1 cellular context compared by ENCODE assay signal in the genomic region with DNA sequence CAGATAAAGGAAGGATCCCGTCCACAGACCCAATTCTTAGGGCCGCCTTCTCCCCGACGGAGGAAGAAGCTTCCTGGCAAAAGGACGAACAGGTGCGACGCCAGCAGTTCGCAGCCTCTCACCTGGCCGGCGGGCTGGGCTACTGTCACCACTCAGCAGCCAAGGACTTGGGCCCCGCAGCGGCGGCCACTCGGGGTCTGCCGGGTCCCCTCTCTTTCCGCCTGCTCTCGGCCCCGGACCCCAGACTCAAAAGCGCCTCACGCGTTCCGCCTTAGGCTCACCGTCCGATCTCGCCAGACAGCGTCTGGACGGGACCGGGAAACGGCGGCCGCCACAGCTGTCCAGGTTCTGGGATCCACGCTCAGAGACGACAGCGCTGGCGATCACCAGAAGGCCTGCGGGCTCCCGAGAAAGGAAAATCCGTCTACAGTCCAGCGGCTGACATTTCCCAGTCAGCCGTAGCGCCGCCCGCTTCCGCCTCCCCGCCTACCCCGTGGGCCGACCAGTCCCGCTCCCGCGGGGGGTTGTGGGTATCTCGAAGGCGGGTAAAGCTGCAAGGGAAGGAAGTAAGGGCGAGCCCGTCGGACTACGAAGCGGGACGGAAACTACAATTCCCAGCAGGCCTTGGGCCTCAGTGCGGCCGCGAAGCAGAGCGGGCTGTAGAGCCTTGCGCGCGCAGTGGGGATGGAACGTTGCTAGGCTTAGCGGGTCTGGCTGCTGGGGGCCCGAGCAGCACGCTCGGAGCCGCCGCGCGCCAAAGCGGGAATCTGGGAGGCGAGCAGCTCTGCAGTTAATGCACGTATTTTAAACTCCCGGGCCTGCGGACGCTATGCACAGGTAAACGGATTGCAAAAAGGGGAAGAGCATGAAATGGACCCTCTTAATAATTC.
TF ChIP-seq lines count a peak whose summit lies in the region.

LMBRD2 (minus strand) TSS at position 454 of the 890 bp plus-strand sequence. CDS start 8,538 bp downstream, outside the sequence.
SKP2 (plus strand) TSS at position 678 of the 890 bp plus-strand sequence; CDS start at position 830, 152 bp downstream.

TF ChIP-seq in K562, 482 proteins besides CTCF, POLR2A, EP300 and RAD21 (continued from another document and continues in another):
- TF ChIP-seq, protein P1, sequence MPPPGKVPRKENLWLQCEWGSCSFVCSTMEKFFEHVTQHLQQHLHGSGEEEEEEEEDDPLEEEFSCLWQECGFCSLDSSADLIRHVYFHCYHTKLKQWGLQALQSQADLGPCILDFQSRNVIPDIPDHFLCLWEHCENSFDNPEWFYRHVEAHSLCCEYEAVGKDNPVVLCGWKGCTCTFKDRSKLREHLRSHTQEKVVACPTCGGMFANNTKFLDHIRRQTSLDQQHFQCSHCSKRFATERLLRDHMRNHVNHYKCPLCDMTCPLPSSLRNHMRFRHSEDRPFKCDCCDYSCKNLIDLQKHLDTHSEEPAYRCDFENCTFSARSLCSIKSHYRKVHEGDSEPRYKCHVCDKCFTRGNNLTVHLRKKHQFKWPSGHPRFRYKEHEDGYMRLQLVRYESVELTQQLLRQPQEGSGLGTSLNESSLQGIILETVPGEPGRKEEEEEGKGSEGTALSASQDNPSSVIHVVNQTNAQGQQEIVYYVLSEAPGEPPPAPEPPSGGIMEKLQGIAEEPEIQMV (tag; conservative IDR thresholded peaks at IDR 0.05; ENCODE audit: low read depth), result no peak
- no peak for TF ChIP-seq NR3C1 (CRISPR knock-in tag; IDR thresholded peaks at IDR 0.05)
- TF ChIP-seq FOXK2 (conservative IDR thresholded peaks at IDR 0.05 in 1 of 2, IDR thresholded peaks at IDR 0.05 in 1 of 2; ENCODE audit: low read depth in 2 of 2), result peak; percentile 58 to 67; a peak in 3 of 4 replicates
- TF ChIP-seq, protein P2, sequence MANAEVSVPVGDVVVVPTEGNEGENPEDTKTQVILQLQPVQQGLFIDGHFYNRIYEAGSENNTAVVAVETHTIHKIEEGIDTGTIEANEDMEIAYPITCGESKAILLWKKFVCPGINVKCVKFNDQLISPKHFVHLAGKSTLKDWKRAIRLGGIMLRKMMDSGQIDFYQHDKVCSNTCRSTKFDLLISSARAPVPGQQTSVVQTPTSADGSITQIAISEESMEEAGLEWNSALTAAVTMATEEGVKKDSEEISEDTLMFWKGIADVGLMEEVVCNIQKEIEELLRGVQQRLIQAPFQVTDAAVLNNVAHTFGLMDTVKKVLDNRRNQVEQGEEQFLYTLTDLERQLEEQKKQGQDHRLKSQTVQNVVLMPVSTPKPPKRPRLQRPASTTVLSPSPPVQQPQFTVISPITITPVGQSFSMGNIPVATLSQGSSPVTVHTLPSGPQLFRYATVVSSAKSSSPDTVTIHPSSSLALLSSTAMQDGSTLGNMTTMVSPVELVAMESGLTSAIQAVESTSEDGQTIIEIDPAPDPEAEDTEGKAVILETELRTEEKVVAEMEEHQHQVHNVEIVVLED (CRISPR knock-in tag; IDR thresholded peaks at IDR 0.05), result peak; percentile 74
- peak; percentile 95 for TF ChIP-seq ELF1 (tag; IDR thresholded peaks at IDR 0.05)
- TF ChIP-seq, protein P3, sequence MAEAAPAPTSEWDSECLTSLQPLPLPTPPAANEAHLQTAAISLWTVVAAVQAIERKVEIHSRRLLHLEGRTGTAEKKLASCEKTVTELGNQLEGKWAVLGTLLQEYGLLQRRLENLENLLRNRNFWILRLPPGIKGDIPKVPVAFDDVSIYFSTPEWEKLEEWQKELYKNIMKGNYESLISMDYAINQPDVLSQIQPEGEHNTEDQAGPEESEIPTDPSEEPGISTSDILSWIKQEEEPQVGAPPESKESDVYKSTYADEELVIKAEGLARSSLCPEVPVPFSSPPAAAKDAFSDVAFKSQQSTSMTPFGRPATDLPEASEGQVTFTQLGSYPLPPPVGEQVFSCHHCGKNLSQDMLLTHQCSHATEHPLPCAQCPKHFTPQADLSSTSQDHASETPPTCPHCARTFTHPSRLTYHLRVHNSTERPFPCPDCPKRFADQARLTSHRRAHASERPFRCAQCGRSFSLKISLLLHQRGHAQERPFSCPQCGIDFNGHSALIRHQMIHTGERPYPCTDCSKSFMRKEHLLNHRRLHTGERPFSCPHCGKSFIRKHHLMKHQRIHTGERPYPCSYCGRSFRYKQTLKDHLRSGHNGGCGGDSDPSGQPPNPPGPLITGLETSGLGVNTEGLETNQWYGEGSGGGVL (CRISPR knock-in tag; IDR thresholded peaks at IDR 0.05), result no peak
- no peak for TF ChIP-seq ZNF232 (CRISPR knock-in tag; IDR thresholded peaks at IDR 0.05)
- no peak for TF ChIP-seq ZNF512 (tag; IDR thresholded peaks at IDR 0.05)
- no peak for TF ChIP-seq MYNN (IDR thresholded peaks at IDR 0.05)
- no peak for TF ChIP-seq MYNN (CRISPR knock-in tag; IDR thresholded peaks at IDR 0.05)
- peak; percentile 14 for TF ChIP-seq MEIS2 (IDR thresholded peaks at IDR 0.05; ENCODE audit: partially characterized antibody)
- no peak for TF ChIP-seq HOXB6 (CRISPR knock-in tag; IDR thresholded peaks at IDR 0.05; ENCODE audit: borderline replicate concordance)
- TF ChIP-seq ZNF124 (CRISPR knock-in tag; IDR thresholded peaks at IDR 0.05), result no peak
- TF ChIP-seq HMG20A (CRISPR knock-in tag; conservative IDR thresholded peaks at IDR 0.05), result no peak
- no peak for TF ChIP-seq HNRNPUL1 (IDR thresholded peaks at IDR 0.05; ENCODE audit: low read length)
- TF ChIP-seq FOS (IDR thresholded peaks at IDR 0.05; ENCODE audit: extremely low read depth, insufficient read length), result no peak
- no peak for TF ChIP-seq FOXJ2 (tag; IDR thresholded peaks at IDR 0.05)
- no peak for TF ChIP-seq SRSF1 (IDR thresholded peaks at IDR 0.05; ENCODE audit: low read depth, low read length)
- no peak for TF ChIP-seq ZNF780A (CRISPR knock-in tag; IDR thresholded peaks at IDR 0.05)
- TF ChIP-seq NFE2L1 (tag; IDR thresholded peaks at IDR 0.05; ENCODE audit: borderline replicate concordance, low read depth), result no peak
- TF ChIP-seq ZNF395 (CRISPR knock-in tag; IDR thresholded peaks at IDR 0.05), result peak; percentile 65
- no peak for TF ChIP-seq MTA2 (IDR thresholded peaks at IDR 0.05; ENCODE audit: low read depth)
- TF ChIP-seq NFATC3 (IDR thresholded peaks at IDR 0.05), result no peak
- TF ChIP-seq ADNP (tag; IDR thresholded peaks at IDR 0.05), result no peak
- TF ChIP-seq TAL1 (IDR thresholded peaks at IDR 0.05), result no peak
- 0 out of 2 replicates have a peak, but pooled peaks have one; percentile 23 for TF ChIP-seq TOE1 (IDR thresholded peaks at IDR 0.05; ENCODE audit: borderline replicate concordance)
- TF ChIP-seq TOE1 (CRISPR knock-in tag; IDR thresholded peaks at IDR 0.05; ENCODE audit: borderline replicate concordance, low read depth), result no peak
- no peak for TF ChIP-seq TSC22D4 (tag; IDR thresholded peaks at IDR 0.05)
- no peak for TF ChIP-seq ZNF253 (CRISPR knock-in tag; conservative IDR thresholded peaks at IDR 0.05)
- no peak for TF ChIP-seq DPF2 (IDR thresholded peaks at IDR 0.05)
- TF ChIP-seq ZKSCAN1 (IDR thresholded peaks at IDR 0.05; ENCODE audit: low read depth, low read length), result no peak; the same call in 1 of the 2 replicates
- TF ChIP-seq PPARD (CRISPR knock-in tag; IDR thresholded peaks at IDR 0.05), result no peak
- peak in 1 of 3 experiments; percentile 82; a peak in 1 of 6 replicates for TF ChIP-seq ZBTB11 (CRISPR knock-in tag; IDR thresholded peaks at IDR 0.05)
- no peak for TF ChIP-seq KLF13 (tag; IDR thresholded peaks at IDR 0.05; ENCODE audit: borderline replicate concordance, low read depth)
- no peak for TF ChIP-seq ZFP1 (CRISPR knock-in tag; IDR thresholded peaks at IDR 0.05)
- TF ChIP-seq ZNF668 (CRISPR knock-in tag; IDR thresholded peaks at IDR 0.05), result no peak
- no peak for TF ChIP-seq ZNF140 (CRISPR knock-in tag; IDR thresholded peaks at IDR 0.05)
- no peak for TF ChIP-seq NR4A1 (CRISPR knock-in tag; IDR thresholded peaks at IDR 0.05)
- 0 out of 2 replicates have a peak, but pooled peaks have one; percentile 13 for TF ChIP-seq NR4A1 (tag; IDR thresholded peaks at IDR 0.05)
- TF ChIP-seq GTF2E2 (tag; IDR thresholded peaks at IDR 0.05), result no peak
- TF ChIP-seq RBM15 (IDR thresholded peaks at IDR 0.05; ENCODE audit: insufficient read depth, low read length), result no peak
- peak; percentile 51; the same call in 1 of the 2 replicates for TF ChIP-seq MIER1 (IDR thresholded peaks at IDR 0.05; ENCODE audit: low read depth)
- no peak; a peak in 1 of 4 replicates for TF ChIP-seq HDAC1 (IDR thresholded peaks at IDR 0.05)
- peak; percentile 94 for TF ChIP-seq HMGN3 (IDR thresholded peaks at IDR 0.05; ENCODE audit: borderline replicate concordance, extremely low read depth, insufficient read length, low read depth, low read length)
- no peak for TF ChIP-seq NCOR1 (IDR thresholded peaks at IDR 0.05)
- peak; percentile 90 for TF ChIP-seq ZBTB17 (CRISPR knock-in tag; IDR thresholded peaks at IDR 0.05)
- no peak for TF ChIP-seq CBFB (CRISPR knock-in tag; IDR thresholded peaks at IDR 0.05)
- TF ChIP-seq ZNF3 (CRISPR knock-in tag; IDR thresholded peaks at IDR 0.05), result no peak
- no peak for TF ChIP-seq CBFA2T2 (conservative IDR thresholded peaks at IDR 0.05)
- peak; percentile 65 for TF ChIP-seq KDM5B (IDR thresholded peaks at IDR 0.05; ENCODE audit: insufficient replicate concordance, low read depth, low read length)
- TF ChIP-seq NRF1 (conservative IDR thresholded peaks at IDR 0.05 in 1 of 2, IDR thresholded peaks at IDR 0.05 in 1 of 2), result peak; percentile 90 to 91
- TF ChIP-seq, protein P4, sequence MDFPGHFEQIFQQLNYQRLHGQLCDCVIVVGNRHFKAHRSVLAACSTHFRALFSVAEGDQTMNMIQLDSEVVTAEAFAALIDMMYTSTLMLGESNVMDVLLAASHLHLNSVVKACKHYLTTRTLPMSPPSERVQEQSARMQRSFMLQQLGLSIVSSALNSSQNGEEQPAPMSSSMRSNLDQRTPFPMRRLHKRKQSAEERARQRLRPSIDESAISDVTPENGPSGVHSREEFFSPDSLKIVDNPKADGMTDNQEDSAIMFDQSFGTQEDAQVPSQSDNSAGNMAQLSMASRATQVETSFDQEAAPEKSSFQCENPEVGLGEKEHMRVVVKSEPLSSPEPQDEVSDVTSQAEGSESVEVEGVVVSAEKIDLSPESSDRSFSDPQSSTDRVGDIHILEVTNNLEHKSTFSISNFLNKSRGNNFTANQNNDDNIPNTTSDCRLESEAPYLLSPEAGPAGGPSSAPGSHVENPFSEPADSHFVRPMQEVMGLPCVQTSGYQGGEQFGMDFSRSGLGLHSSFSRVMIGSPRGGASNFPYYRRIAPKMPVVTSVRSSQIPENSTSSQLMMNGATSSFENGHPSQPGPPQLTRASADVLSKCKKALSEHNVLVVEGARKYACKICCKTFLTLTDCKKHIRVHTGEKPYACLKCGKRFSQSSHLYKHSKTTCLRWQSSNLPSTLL (IDR thresholded peaks at IDR 0.05), result no peak
- TF ChIP-seq GATAD2A (IDR thresholded peaks at IDR 0.05), result no peak
- no peak for TF ChIP-seq U2AF1 (optimal IDR thresholded peaks at IDR 0.05; ENCODE audit: low read depth, low read length)
- no peak for TF ChIP-seq FOXA1 (IDR thresholded peaks at IDR 0.05; ENCODE audit: borderline replicate concordance)
